In the genomic region with DNA sequence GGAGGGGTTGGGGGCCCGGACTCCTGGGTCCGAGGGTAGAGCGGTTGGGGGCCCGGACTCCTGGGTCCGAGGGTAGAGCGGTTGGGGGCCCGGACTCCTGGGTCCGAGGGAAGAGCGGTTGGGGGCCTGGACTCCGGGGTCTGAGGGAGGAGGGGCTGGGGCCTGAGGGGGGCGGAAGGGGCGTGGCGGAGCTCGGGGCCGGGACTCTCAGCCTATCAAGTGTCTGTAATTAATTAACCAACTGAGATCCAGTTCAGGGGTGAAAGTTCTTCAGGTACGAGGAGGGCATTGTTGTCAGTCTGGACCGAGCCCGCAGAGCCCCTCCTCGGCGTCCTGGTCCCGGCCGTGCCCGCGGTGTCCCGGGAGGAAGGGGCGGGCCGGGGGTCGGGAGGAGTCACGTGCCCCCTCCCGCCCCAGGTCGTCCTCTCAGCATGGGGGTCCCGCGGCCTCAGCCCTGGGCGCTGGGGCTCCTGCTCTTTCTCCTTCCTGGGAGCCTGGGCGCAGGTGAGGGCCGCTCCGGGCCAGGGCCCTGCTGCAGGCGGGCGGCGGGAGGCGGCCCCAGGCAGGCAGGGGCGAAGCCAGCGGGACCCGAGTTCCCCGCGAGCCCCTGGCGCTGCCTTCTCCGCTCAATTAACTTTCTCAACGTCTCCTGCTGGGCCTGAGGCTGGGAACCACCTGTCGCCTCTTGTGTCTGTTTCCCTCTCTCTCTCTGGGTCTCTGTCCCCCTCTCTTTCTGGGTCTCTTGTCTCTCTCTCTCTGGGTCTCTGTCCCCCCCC, we compare ENCODE assay signal across 1 cellular context.
TF ChIP-seq lines count a peak whose summit lies in the region.

No MANE protein-coding gene starts in this region.

TF ChIP-seq in HEK293, 187 proteins besides CTCF, POLR2A, EP300 and RAD21 (continued from another document):
- TF ChIP-seq, protein P1, sequence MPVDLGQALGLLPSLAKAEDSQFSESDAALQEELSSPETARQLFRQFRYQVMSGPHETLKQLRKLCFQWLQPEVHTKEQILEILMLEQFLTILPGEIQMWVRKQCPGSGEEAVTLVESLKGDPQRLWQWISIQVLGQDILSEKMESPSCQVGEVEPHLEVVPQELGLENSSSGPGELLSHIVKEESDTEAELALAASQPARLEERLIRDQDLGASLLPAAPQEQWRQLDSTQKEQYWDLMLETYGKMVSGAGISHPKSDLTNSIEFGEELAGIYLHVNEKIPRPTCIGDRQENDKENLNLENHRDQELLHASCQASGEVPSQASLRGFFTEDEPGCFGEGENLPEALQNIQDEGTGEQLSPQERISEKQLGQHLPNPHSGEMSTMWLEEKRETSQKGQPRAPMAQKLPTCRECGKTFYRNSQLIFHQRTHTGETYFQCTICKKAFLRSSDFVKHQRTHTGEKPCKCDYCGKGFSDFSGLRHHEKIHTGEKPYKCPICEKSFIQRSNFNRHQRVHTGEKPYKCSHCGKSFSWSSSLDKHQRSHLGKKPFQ (tag by site-specific recombination; IDR thresholded peaks at IDR 0.05) = no peak
- TF ChIP-seq, protein P2, sequence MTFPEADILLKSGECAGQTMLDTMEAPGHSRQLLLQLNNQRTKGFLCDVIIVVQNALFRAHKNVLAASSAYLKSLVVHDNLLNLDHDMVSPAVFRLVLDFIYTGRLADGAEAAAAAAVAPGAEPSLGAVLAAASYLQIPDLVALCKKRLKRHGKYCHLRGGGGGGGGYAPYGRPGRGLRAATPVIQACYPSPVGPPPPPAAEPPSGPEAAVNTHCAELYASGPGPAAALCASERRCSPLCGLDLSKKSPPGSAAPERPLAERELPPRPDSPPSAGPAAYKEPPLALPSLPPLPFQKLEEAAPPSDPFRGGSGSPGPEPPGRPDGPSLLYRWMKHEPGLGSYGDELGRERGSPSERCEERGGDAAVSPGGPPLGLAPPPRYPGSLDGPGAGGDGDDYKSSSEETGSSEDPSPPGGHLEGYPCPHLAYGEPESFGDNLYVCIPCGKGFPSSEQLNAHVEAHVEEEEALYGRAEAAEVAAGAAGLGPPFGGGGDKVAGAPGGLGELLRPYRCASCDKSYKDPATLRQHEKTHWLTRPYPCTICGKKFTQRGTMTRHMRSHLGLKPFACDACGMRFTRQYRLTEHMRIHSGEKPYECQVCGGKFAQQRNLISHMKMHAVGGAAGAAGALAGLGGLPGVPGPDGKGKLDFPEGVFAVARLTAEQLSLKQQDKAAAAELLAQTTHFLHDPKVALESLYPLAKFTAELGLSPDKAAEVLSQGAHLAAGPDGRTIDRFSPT (tag by site-specific recombination; IDR thresholded peaks at IDR 0.05) = 0 out of 2 replicates have a peak, but pooled peaks have one; percentile 60
- TF ChIP-seq, protein P3, sequence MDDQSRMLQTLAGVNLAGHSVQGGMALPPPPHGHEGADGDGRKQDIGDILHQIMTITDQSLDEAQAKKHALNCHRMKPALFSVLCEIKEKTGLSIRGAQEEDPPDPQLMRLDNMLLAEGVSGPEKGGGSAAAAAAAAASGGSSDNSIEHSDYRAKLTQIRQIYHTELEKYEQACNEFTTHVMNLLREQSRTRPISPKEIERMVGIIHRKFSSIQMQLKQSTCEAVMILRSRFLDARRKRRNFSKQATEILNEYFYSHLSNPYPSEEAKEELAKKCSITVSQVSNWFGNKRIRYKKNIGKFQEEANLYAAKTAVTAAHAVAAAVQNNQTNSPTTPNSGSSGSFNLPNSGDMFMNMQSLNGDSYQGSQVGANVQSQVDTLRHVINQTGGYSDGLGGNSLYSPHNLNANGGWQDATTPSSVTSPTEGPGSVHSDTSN (CRISPR knock-in tag; IDR thresholded peaks at IDR 0.05) = 0 out of 2 replicates have a peak, but pooled peaks have one; percentile 28
- TF ChIP-seq SP2 (tag by site-specific recombination; IDR thresholded peaks at IDR 0.05) = peak; percentile 65
- no peak for TF ChIP-seq ZNF266 (tag by site-specific recombination; IDR thresholded peaks at IDR 0.05; ENCODE audit: low read depth)
- TF ChIP-seq, protein P4, sequence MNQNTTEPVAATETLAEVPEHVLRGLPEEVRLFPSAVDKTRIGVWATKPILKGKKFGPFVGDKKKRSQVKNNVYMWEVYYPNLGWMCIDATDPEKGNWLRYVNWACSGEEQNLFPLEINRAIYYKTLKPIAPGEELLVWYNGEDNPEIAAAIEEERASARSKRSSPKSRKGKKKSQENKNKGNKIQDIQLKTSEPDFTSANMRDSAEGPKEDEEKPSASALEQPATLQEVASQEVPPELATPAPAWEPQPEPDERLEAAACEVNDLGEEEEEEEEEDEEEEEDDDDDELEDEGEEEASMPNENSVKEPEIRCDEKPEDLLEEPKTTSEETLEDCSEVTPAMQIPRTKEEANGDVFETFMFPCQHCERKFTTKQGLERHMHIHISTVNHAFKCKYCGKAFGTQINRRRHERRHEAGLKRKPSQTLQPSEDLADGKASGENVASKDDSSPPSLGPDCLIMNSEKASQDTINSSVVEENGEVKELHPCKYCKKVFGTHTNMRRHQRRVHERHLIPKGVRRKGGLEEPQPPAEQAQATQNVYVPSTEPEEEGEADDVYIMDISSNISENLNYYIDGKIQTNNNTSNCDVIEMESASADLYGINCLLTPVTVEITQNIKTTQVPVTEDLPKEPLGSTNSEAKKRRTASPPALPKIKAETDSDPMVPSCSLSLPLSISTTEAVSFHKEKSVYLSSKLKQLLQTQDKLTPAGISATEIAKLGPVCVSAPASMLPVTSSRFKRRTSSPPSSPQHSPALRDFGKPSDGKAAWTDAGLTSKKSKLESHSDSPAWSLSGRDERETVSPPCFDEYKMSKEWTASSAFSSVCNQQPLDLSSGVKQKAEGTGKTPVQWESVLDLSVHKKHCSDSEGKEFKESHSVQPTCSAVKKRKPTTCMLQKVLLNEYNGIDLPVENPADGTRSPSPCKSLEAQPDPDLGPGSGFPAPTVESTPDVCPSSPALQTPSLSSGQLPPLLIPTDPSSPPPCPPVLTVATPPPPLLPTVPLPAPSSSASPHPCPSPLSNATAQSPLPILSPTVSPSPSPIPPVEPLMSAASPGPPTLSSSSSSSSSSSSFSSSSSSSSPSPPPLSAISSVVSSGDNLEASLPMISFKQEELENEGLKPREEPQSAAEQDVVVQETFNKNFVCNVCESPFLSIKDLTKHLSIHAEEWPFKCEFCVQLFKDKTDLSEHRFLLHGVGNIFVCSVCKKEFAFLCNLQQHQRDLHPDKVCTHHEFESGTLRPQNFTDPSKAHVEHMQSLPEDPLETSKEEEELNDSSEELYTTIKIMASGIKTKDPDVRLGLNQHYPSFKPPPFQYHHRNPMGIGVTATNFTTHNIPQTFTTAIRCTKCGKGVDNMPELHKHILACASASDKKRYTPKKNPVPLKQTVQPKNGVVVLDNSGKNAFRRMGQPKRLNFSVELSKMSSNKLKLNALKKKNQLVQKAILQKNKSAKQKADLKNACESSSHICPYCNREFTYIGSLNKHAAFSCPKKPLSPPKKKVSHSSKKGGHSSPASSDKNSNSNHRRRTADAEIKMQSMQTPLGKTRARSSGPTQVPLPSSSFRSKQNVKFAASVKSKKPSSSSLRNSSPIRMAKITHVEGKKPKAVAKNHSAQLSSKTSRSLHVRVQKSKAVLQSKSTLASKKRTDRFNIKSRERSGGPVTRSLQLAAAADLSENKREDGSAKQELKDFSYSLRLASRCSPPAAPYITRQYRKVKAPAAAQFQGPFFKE (tag by site-specific recombination; IDR thresholded peaks at IDR 0.05; ENCODE audit: borderline replicate concordance) = no peak
- TF ChIP-seq, protein P5, sequence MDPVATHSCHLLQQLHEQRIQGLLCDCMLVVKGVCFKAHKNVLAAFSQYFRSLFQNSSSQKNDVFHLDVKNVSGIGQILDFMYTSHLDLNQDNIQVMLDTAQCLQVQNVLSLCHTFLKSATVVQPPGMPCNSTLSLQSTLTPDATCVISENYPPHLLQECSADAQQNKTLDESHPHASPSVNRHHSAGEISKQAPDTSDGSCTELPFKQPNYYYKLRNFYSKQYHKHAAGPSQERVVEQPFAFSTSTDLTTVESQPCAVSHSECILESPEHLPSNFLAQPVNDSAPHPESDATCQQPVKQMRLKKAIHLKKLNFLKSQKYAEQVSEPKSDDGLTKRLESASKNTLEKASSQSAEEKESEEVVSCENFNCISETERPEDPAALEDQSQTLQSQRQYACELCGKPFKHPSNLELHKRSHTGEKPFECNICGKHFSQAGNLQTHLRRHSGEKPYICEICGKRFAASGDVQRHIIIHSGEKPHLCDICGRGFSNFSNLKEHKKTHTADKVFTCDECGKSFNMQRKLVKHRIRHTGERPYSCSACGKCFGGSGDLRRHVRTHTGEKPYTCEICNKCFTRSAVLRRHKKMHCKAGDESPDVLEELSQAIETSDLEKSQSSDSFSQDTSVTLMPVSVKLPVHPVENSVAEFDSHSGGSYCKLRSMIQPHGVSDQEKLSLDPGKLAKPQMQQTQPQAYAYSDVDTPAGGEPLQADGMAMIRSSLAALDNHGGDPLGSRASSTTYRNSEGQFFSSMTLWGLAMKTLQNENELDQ (tag by site-specific recombination; IDR thresholded peaks at IDR 0.05; ENCODE audit: low read depth) = no peak
